23 cellular contexts compared by ENCODE assay signal in genomic region chr11:75184757-75185156, GRCh38. TPM values are rescaled to one million over a fixed set of nuclear protein-coding genes. Genes with fewer than 3 reads are reported as not detected.
DNase-seq lines count a peak whose midpoint lies in the region; ATAC-seq and TF ChIP-seq lines count a peak whose summit lies in the region.
"Had no signal": no experiment of that assay in that cellular context is flagged by ENCODE, and none has a peak within 500 bp of the region (broad histone marks: within the 10 kb centered on the region; RNA-seq: fewer than 3 reads in every experiment).

No MANE protein-coding gene starts in this region.

- H3K4me1 ChIP-seq in A673 (ENCODE audit: insufficient read depth, low read length, poor library complexity, severe bottlenecking) (no peaks in the 10 kb centered on the region), lower lobe of right lung (peaks cover 37% of the 10 kb centered on the region)

- BruUV-seq in A673 (replicated peaks; lab: Mats Ljungman, UMichigan), result no TSS peak

- POLR2A ChIA-PET in A673 (lab: Charles Lee; ENCODE audit: low non-redundant PET), result no interaction called here

- no peak for ATAC-seq in lower lobe of right lung
- no peak for ATAC-seq in stimulated activated memory B cell treated with anti-CD40 and anti-IgM and Interleukin-4, amounts not matched to agents 10 μg/mL and 1 μg/mL and 100 μg/mL, for 72 hours
- ATAC-seq in HG03342 (IDR thresholded peaks at IDR 0.05; ENCODE audit: unreplicated experiment), result no peak

- H3K4me1 Mint-ChIP-seq in dendritic cell treated with granulocyte-macrophage colony-stimulating factor and Interleukin-4, amounts not matched to agents 40 ng/mL and 50 ng/mL, for 4 days (ENCODE audit: low read depth), result peaks cover 94% of the 10 kb centered on the region
- no peaks in the 10 kb centered on the region for H3K4me1 Mint-ChIP-seq in stimulated activated memory B cell treated with anti-CD40 and anti-IgM and Interleukin-4, amounts not matched to agents 10 μg/mL and 1 μg/mL and 100 μg/mL, for 72 hours

- intact Hi-C loops in A673 (cut with micrococcal nuclease; ENCODE audit: unreplicated experiment), result no loop called here
- intact Hi-C loops in dendritic cell treated with granulocyte-macrophage colony-stimulating factor and Interleukin-4, amounts not matched to agents 40 ng/mL and 50 ng/mL, for 4 days (cut with micrococcal nuclease), result no loop called here
- intact Hi-C loops in lower lobe of right lung (cut with DNase I), result no loop called here

- H3K9me3 ChIP-seq in A673 (ENCODE audit: low read depth, low read length, poor library complexity, severe bottlenecking) (no peaks in the 10 kb centered on the region), lower lobe of right lung (no peaks in the 10 kb centered on the region)

- H3K4me3 Mint-ChIP-seq in dendritic cell treated with granulocyte-macrophage colony-stimulating factor and Interleukin-4, amounts not matched to agents 40 ng/mL and 50 ng/mL, for 4 days, result no peak overlapping the region
- H3K4me3 Mint-ChIP-seq in stimulated activated memory B cell treated with anti-CD40 and anti-IgM and Interleukin-4, amounts not matched to agents 10 μg/mL and 1 μg/mL and 100 μg/mL, for 72 hours, result no peak overlapping the region

- peaks cover 93% of the 10 kb centered on the region for H3K36me3 Mint-ChIP-seq in dendritic cell treated with granulocyte-macrophage colony-stimulating factor and Interleukin-4, amounts not matched to agents 40 ng/mL and 50 ng/mL, for 4 days (ENCODE audit: low read depth)
- no peaks in the 10 kb centered on the region for H3K36me3 Mint-ChIP-seq in stimulated activated memory B cell treated with anti-CD40 and anti-IgM and Interleukin-4, amounts not matched to agents 10 μg/mL and 1 μg/mL and 100 μg/mL, for 72 hours

- H3K27ac ChIP-seq in A673 (ENCODE audit: low read depth, low read length, poor library complexity, severe bottlenecking), result no peak overlapping the region
- H3K27ac ChIP-seq in lower lobe of right lung, result peak overlapping the region; percentile 4
- H3K27ac ChIP-seq: 22Rv1, HL-60 had no signal

- no peaks in the 10 kb centered on the region for H3K9me3 Mint-ChIP-seq in dendritic cell treated with granulocyte-macrophage colony-stimulating factor and Interleukin-4, amounts not matched to agents 40 ng/mL and 50 ng/mL, for 4 days
- H3K9me3 Mint-ChIP-seq in stimulated activated memory B cell treated with anti-CD40 and anti-IgM and Interleukin-4, amounts not matched to agents 10 μg/mL and 1 μg/mL and 100 μg/mL, for 72 hours, result no peaks in the 10 kb centered on the region

- no peaks in the 10 kb centered on the region for H3K27me3 Mint-ChIP-seq in dendritic cell treated with granulocyte-macrophage colony-stimulating factor and Interleukin-4, amounts not matched to agents 40 ng/mL and 50 ng/mL, for 4 days
- H3K27me3 Mint-ChIP-seq in stimulated activated memory B cell treated with anti-CD40 and anti-IgM and Interleukin-4, amounts not matched to agents 10 μg/mL and 1 μg/mL and 100 μg/mL, for 72 hours, result peaks cover 31% of the 10 kb centered on the region

- TF ChIP-seq CTCF in A673 (conservative IDR thresholded peaks at IDR 0.05; ENCODE audit: low read depth, low read length) (no peak), lower lobe of right lung (IDR thresholded peaks at IDR 0.05) (no peak)

- H3K36me3 ChIP-seq in A673 (ENCODE audit: insufficient read depth, low read length, poor library complexity, severe bottlenecking), result no peaks in the 10 kb centered on the region
- H3K36me3 ChIP-seq in lower lobe of right lung, result peaks cover 13% of the 10 kb centered on the region

- peak overlapping the region; percentile 100 for H3K27ac Mint-ChIP-seq in dendritic cell treated with granulocyte-macrophage colony-stimulating factor and Interleukin-4, amounts not matched to agents 40 ng/mL and 50 ng/mL, for 4 days
- no peak overlapping the region for H3K27ac Mint-ChIP-seq in stimulated activated memory B cell treated with anti-CD40 and anti-IgM and Interleukin-4, amounts not matched to agents 10 μg/mL and 1 μg/mL and 100 μg/mL, for 72 hours

- CTCF ChIA-PET in A673 (lab: Charles Lee), result interaction anchor here (0.6 to 1.5 kb wide), 2 partner anchors 19 to 20 kb away, joined by 3 to 5 read pairs; no protein-coding TSS in a partner anchor

- DNase-seq in A673 (ENCODE audit: low spot score) (peak; percentile 75), M059J (ENCODE audit: low read depth) (peak; percentile 33), lower lobe of right lung (no peak), NCI-H2107 treated with DMSO at 0.1 percent for 48 hours (lab: John Stamatoyannopoulos, UW; ENCODE audit: unreplicated experiment) (no peak), DMS153 (lab: John Stamatoyannopoulos, UW) (no peak)
- DNase-seq: COR-L47; EL; GOT3; Kasumi-1; NCI-H1092 treated with DMSO at 0.1 percent for 48 hours; NCI-H146; NCI-H2029 treated with DMSO at 0.1 percent for 48 hours; NCI-H510A; NCI-H748 treated with DMSO at 0.1 percent for 48 hours; NK-92 treated with Interleukin-12 subunit alpha and Interleukin-12 subunit beta, amount 100 ng/mL, for 24 hours; OCI-M1; RPMI8226; SHP77 treated with DMSO at 0.1 percent for 48 hours had no signal

- no peak overlapping the region for H3K4me3 ChIP-seq in A673 (ENCODE audit: low read depth, low read length, poor library complexity, severe bottlenecking)
- no peak overlapping the region for H3K4me3 ChIP-seq in lower lobe of right lung

- H3K27me3 ChIP-seq in A673 (replicated peaks; ENCODE audit: insufficient read depth, low read depth, low read length, poor library complexity) (no peaks in the 10 kb centered on the region), lower lobe of right lung (ENCODE audit: low read depth) (no peaks in the 10 kb centered on the region)

RNA-seq across cellular contexts. Expression of gene SLCO2B1, which starts 33.9 kb away (rescaled TPM):
- total RNA-seq in A673 (2021) (1.0 and 1.1 TPM in 2 replicates), lower lobe of right lung (332 TPM)
- total RNA-seq in M059J (2014; rRNA removed; shearing (Covaris generic)), result 0.74 TPM in 1 of 2 replicates, not detected in the other

RNA-seq across cellular contexts. Expression of gene TPBGL, which starts 55.8 kb away (rescaled TPM):
- total RNA-seq in A673 (2021) (0.24 and 0.41 TPM in 2 replicates), lower lobe of right lung (0.47 TPM)
- total RNA-seq in M059J (2014; rRNA removed; shearing (Covaris generic)), result not detected in 2 replicates

Comparison
In these comparisons a context has a peak if more than half of its experiments do, and no peak if none do; other contexts are left out.
1. DNase-seq: peak in A673 (single experiment) and M059J (single experiment); none in lower lobe of right lung (single experiment), NCI-H2107 treated with DMSO at 0.1 percent for 48 hours (single experiment) and DMS153 (single experiment).
2. RNA of gene SLCO2B1, which starts 33.9 kb away (total RNA-seq): 332 TPM in lower lobe of right lung (single experiment); 1.0 to 1.1 TPM in A673 and 0.74 TPM in M059J; every median in the first group is over 100 times any median in the second.